Comparison of ENCODE assay signal across 9 cellular contexts in genomic region chr19:54201980-54202379, GRCh38. TPM values are rescaled to one million over a fixed set of nuclear protein-coding genes. Genes with fewer than 3 reads are reported as not detected.
DNase-seq lines count a peak whose midpoint lies in the region; ATAC-seq and TF ChIP-seq lines count a peak whose summit lies in the region.
"Had no signal": no experiment of that assay in that cellular context is flagged by ENCODE, and none has a peak within 500 bp of the region (broad histone marks: within the 10 kb centered on the region; RNA-seq: fewer than 3 reads in every experiment).

No MANE protein-coding gene starts in this region.

- H3K4me1 Mint-ChIP-seq in chondrocyte (ENCODE audit: low read depth) = peaks cover 55% of the 10 kb centered on the region
- peaks cover 36 to 60% (median 36%) of the 10 kb centered on the region in 3 donors for H3K4me1 Mint-ChIP-seq in naive B cell

- ATAC-seq in naive B cell (ENCODE audit: low read depth in 2 of 2) (no peak), HG02588 (IDR thresholded peaks at IDR 0.05; ENCODE audit: unreplicated experiment) (no peak)

- TF ChIP-seq CTCF in AG10803 (conservative IDR thresholded peaks at IDR 0.05; ENCODE audit: low read length) (no peak), chondrocyte (IDR thresholded peaks at IDR 0.05) (no peak)

- H3K36me3 Mint-ChIP-seq in chondrocyte (ENCODE audit: low read depth) (peaks cover 19% of the 10 kb centered on the region), naive B cell (no peaks in the 10 kb centered on the region)

- no peaks in the 10 kb centered on the region for H3K9me3 ChIP-seq in KOPT-K1 (ENCODE audit: insufficient read depth, low read length, poor library complexity, severe bottlenecking)

- peak overlapping the region; percentile 80 for H3K27ac ChIP-seq in KOPT-K1 (ENCODE audit: low read depth, low read length, poor library complexity, severe bottlenecking)

- H3K27ac Mint-ChIP-seq in chondrocyte (ENCODE audit: unreplicated experiment) = no peak overlapping the region
- H3K27ac Mint-ChIP-seq in naive B cell = peak overlapping the region in 4 of 6 donors; percentile 41 to 100 (median 98)

- DNase-seq in AG10803 (ENCODE audit: low read depth) (no peak), chondrocyte (ENCODE audit: low spot score) (no peak), naive B cell (no peak), NCI-H1092 (lab: John Stamatoyannopoulos, UW) (no peak), cerebellum (ENCODE audit: low spot score) (no peak)
- DNase-seq in activated CD4-positive, CD25-positive, alpha-beta regulatory T cell (lab: John Stamatoyannopoulos, UW) = no peak
- DNase-seq: NCI-H510A treated with DMSO at 0.1 percent for 48 hours had no signal

- no peaks in the 10 kb centered on the region for H3K9me3 Mint-ChIP-seq in chondrocyte (ENCODE audit: low read depth)
- no peaks in the 10 kb centered on the region for H3K9me3 Mint-ChIP-seq in naive B cell

- peak overlapping the region; percentile 78 for H3K4me3 ChIP-seq in AG10803 (ENCODE audit: low read length)

- H3K4me3 Mint-ChIP-seq in chondrocyte (ENCODE audit: unreplicated experiment) (peak overlapping the region; percentile 94), naive B cell (peak overlapping the region; percentile 91 to 100 (median 98))

- H3K27me3 Mint-ChIP-seq in chondrocyte (ENCODE audit: low read depth) = no peaks in the 10 kb centered on the region
- H3K27me3 Mint-ChIP-seq in naive B cell = no peaks in the 10 kb centered on the region

- H3K36me3 ChIP-seq in KOPT-K1 (ENCODE audit: insufficient read depth, low read length) = peaks cover 60% of the 10 kb centered on the region

RNA-seq across cellular contexts. Expression of gene RPS9, which starts 1.3 kb away (rescaled TPM):
- total RNA-seq in chondrocyte = 689 to 819 TPM (median 699 TPM) in 3 replicates
- polyA plus RNA-seq in naive B cell (ENCODE audit: low read depth in 6 of 6) = 1,000 to 10,000 TPM in 3 of 6 donors, 100 to 1,000 TPM in 3; 849 to 1,278 (median 1,006) TPM
- 1,035 TPM for total RNA-seq in cerebellum

RNA-seq across cellular contexts. Expression of gene TSEN34, which starts 10.9 kb away (rescaled TPM):
- total RNA-seq in chondrocyte (39.6 to 46.2 TPM (median 40.5 TPM) in 3 replicates), cerebellum (18.3 TPM)
- 10 to 100 TPM; 22.3 to 40.0 (median 32.1) TPM for polyA plus RNA-seq in naive B cell (ENCODE audit: low read depth in 6 of 6)

RNA-seq across cellular contexts. Expression of gene MBOAT7, which starts 12.6 kb away (rescaled TPM):
- total RNA-seq in chondrocyte (71.4 to 83.8 TPM (median 76.6 TPM) in 3 replicates), cerebellum (21.4 TPM)
- 10 to 100 TPM in 4 of 6 donors, 1 to 10 TPM in 2; 7.0 to 13.5 (median 11.3) TPM for polyA plus RNA-seq in naive B cell (ENCODE audit: low read depth in 6 of 6)

RNA-seq across cellular contexts. Expression of gene LILRB3, which starts 20.8 kb away (rescaled TPM):
- total RNA-seq in chondrocyte = not detected in 3 replicates
- 1 to 10 TPM in 1 of 6 donors, under 1 TPM in 5; 0.29 to 4.6 (median 0.39) TPM for polyA plus RNA-seq in naive B cell (ENCODE audit: low read depth in 6 of 6)
- 0.18 TPM for total RNA-seq in cerebellum

RNA-seq across cellular contexts. Expression of gene TMC4, which starts 29.0 kb away (rescaled TPM):
- 0.73 to 3.7 TPM (median 3.2 TPM) in 3 replicates for total RNA-seq in chondrocyte
- polyA plus RNA-seq in naive B cell (ENCODE audit: low read depth in 6 of 6) = not detected
- 0.36 TPM for total RNA-seq in cerebellum
